In the genomic region with DNA sequence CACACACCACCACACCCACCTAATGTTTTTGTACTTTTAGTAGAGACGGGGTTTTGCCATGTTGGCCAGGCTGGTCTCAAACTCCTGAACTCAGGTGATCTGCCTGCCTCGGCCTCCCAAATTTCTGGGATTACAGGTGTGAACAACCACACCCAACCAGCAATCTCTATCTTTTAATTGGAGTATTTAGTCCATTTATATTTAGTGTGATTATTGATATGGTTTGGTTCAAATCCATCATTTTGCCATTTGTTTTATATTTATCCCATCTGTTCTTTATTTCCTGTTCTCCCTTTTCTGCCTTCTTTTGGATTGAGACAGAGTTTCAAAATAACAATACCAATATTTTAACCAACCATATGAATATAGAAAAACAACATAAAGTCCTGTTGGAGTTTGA, we compare ENCODE assay signal across 30 cellular contexts.
"Had no signal": no experiment of that assay in that cellular context is flagged by ENCODE, and none has a peak within 500 bp of the region (broad histone marks: within the 10 kb centered on the region; RNA-seq: fewer than 3 reads in every experiment).

No MANE protein-coding gene starts in this region.

- FAIRE-seq: colon, endometrium, frontal cortex had no signal

- DNase-seq: activated CD4-positive, alpha-beta memory T cell treated with anti-CD3 and anti-CD28 coated beads for 36 hours; activated CD4-positive, alpha-beta T cell treated with anti-CD3 and anti-CD28 coated beads for 36 hours; activated CD4-positive, alpha-beta T cell treated with anti-CD3 and anti-CD28 coated beads, Interleukin-2, amount 10 ng/mL, durations not matched to agents 24 days and 14 days; activated CD4-positive, CD25-positive, alpha-beta regulatory T cell; activated CD4-positive, CD25-positive, alpha-beta regulatory T cell treated with anti-CD3 and anti-CD28 coated beads, Interleukin-2, amount 50 U/mL, for 72 hours; activated CD8-positive, alpha-beta memory T cell treated with anti-CD3 and anti-CD28 coated beads, Interleukin-2, amount 10 ng/mL, durations not matched to agents 7 days and 5 days; activated CD8-positive, alpha-beta memory T cell treated with anti-CD3 and anti-CD28 coated beads, Interleukin-2, amount 50 U/mL, for 4 hours; activated CD8-positive, alpha-beta T cell treated with anti-CD3 and anti-CD28 coated beads, Interleukin-2, amount 10 ng/mL, durations not matched to agents 7 days and 5 days; activated effector memory CD4-positive, alpha-beta T cell treated with anti-CD3 and anti-CD28 coated beads, Interleukin-2, amount 50 U/mL, for 16 hours; activated naive CD4-positive, alpha-beta T cell treated with anti-CD3 and anti-CD28 coated beads for 36 hours; activated T-cell treated with anti-CD3 and anti-CD28 coated beads, Interleukin-2, amount 50 U/mL, for 1 hour; activated T-cell treated with anti-CD3 and anti-CD28 coated beads, Interleukin-2, amount 50 U/mL, for 48 hours; adrenal gland; amygdala; aorta; body of pancreas; caudate nucleus; cortex of kidney; dermis blood vessel endothelial cell; effector CD4-positive, alpha-beta T cell; effector memory CD8-positive, alpha-beta T cell; foreskin fibroblast; T-helper 2 cell had no signal

- H3K27ac ChIP-seq: adrenal gland, body of pancreas had no signal

- H3K4me3 ChIP-seq: adrenal gland, body of pancreas had no signal

- ATAC-seq: activated CD4-positive, alpha-beta T cell treated with anti-CD3 and anti-CD28 coated beads for 36 hours; activated CD8-positive, alpha-beta memory T cell treated with anti-CD3 and anti-CD28 coated beads, Interleukin-2, amount 10 ng/mL, durations not matched to agents 7 days and 5 days; activated CD8-positive, alpha-beta T cell treated with anti-CD3 and anti-CD28 coated beads, Interleukin-2, amount 10 ng/mL, durations not matched to agents 7 days and 5 days; body of pancreas; effector memory CD8-positive, alpha-beta T cell; esophagus mucosa had no signal

- H3K27ac Mint-ChIP-seq: activated CD4-positive, alpha-beta memory T cell treated with anti-CD3 and anti-CD28 coated beads for 36 hours; activated CD4-positive, alpha-beta T cell treated with anti-CD3 and anti-CD28 coated beads for 36 hours; activated CD4-positive, alpha-beta T cell treated with anti-CD3 and anti-CD28 coated beads, Interleukin-2, amount 10 ng/mL, durations not matched to agents 24 days and 14 days; activated CD8-positive, alpha-beta memory T cell treated with anti-CD3 and anti-CD28 coated beads, Interleukin-2, amount 10 ng/mL, durations not matched to agents 7 days and 5 days; activated CD8-positive, alpha-beta T cell treated with anti-CD3 and anti-CD28 coated beads, Interleukin-2, amount 10 ng/mL, durations not matched to agents 7 days and 5 days; activated naive CD4-positive, alpha-beta T cell treated with anti-CD3 and anti-CD28 coated beads for 36 hours; activated naive CD8-positive, alpha-beta T cell; activated T-helper 1 cell treated with anti-CD3 and anti-CD28 coated beads, Interleukin-12 subunit alpha, Interleukin-12 subunit beta, Interleukin-2, Interleukin-4 antibody, amounts not matched to agents 30 ng/mL and 10 ng/mL and 1 ng/mL, durations not matched to agents 14 hours and 24 hours and 36 hours; activated T-helper 2 cell treated with anti-CD3 and anti-CD28 coated beads, Interferon-gamma antibody, Interleukin-2, Interleukin-4, amounts not matched to agents 10 μg/mL and 5 μg/mL and 100 μg/mL, durations not matched to agents 14 hours and 24 hours and 36 hours had no signal

- H3K4me3 Mint-ChIP-seq: activated CD4-positive, alpha-beta memory T cell treated with anti-CD3 and anti-CD28 coated beads for 36 hours; activated CD4-positive, alpha-beta T cell treated with anti-CD3 and anti-CD28 coated beads for 36 hours; activated CD4-positive, alpha-beta T cell treated with anti-CD3 and anti-CD28 coated beads, Interleukin-2, amount 10 ng/mL, durations not matched to agents 24 days and 14 days; activated CD8-positive, alpha-beta memory T cell treated with anti-CD3 and anti-CD28 coated beads, Interleukin-2, amount 10 ng/mL, durations not matched to agents 7 days and 5 days; activated CD8-positive, alpha-beta T cell treated with anti-CD3 and anti-CD28 coated beads, Interleukin-2, amount 10 ng/mL, durations not matched to agents 7 days and 5 days; activated naive CD4-positive, alpha-beta T cell treated with anti-CD3 and anti-CD28 coated beads for 36 hours; activated naive CD8-positive, alpha-beta T cell; activated T-helper 1 cell treated with anti-CD3 and anti-CD28 coated beads, Interleukin-12 subunit alpha, Interleukin-12 subunit beta, Interleukin-2, Interleukin-4 antibody, amounts not matched to agents 30 ng/mL and 10 ng/mL and 1 ng/mL, durations not matched to agents 14 hours and 24 hours and 36 hours; effector memory CD8-positive, alpha-beta T cell had no signal

- H3K27me3 ChIP-seq: adrenal gland, body of pancreas had no signal

- H3K36me3 ChIP-seq: adrenal gland had no signal

- H3K27me3 Mint-ChIP-seq: activated CD4-positive, alpha-beta memory T cell treated with anti-CD3 and anti-CD28 coated beads for 36 hours; activated CD4-positive, alpha-beta T cell treated with anti-CD3 and anti-CD28 coated beads for 36 hours; activated CD4-positive, alpha-beta T cell treated with anti-CD3 and anti-CD28 coated beads, Interleukin-2, amount 10 ng/mL, durations not matched to agents 24 days and 14 days; activated CD8-positive, alpha-beta memory T cell treated with anti-CD3 and anti-CD28 coated beads, Interleukin-2, amount 10 ng/mL, durations not matched to agents 7 days and 5 days; activated naive CD8-positive, alpha-beta T cell; effector memory CD8-positive, alpha-beta T cell had no signal
